ENCODE assay signal across 8 cellular contexts in the genomic region with DNA sequence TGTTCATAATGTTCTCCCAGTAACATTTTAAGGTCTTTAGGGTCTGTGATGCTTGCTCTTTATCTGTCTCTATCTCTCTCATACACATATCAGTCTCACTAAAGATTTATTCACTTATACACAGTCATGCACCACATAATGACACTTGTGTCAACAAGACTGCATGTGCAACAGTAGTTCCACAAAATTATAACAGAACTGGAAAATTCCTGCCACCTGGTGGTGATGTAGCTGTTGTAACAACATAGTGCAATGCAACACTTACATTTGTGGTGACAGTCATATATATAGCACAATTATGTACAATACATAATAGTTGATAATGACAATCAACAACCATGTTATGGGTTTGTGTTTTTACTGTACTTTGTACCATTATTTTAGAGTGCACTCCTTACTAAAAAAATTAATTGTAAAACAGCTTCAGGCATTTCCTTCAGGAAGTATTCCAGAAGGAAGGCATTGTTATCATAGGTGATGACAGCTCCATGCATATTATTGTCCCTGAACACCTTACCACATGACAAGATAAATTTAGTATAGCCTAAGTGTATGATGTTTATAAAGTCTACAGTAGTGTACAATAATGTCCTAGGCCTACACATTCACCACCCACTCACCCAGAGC. TPM values are rescaled to one million over a fixed set of nuclear protein-coding genes. Genes with fewer than 3 reads are reported as not detected.
DNase-seq lines count a peak whose midpoint lies in the region; ATAC-seq and TF ChIP-seq lines count a peak whose summit lies in the region.

No MANE protein-coding gene starts in this region.

- no peak overlapping the region for H2AFZ ChIP-seq in HCT116 (ENCODE audit: low read depth, low read length, poor library complexity, severe bottlenecking)

- CTCF ChIA-PET in HCT116 (lab: Charles Lee) (interaction anchor here (0.9 to 1.6 kb wide), 4 partner anchors 11 to 348 kb away, joined by 3 to 11 read pairs (median 4); no protein-coding TSS in a partner anchor), RWPE1 (lab: Yijun Ruan, JAX) (interaction anchor here (0.6 to 1.2 kb wide), 6 partner anchors 14 to 840 kb away, joined by 3 to 4 read pairs (median 4); no protein-coding TSS in a partner anchor)

- no peaks in the 10 kb centered on the region for H3K36me3 ChIP-seq in HCT116 (ENCODE audit: control insufficient read depth in 1 of 2, insufficient read depth in 2 of 2, low read length in 2 of 2)

- POLR2A ChIA-PET in HCT116 (lab: Charles Lee) (interaction anchor here (0.6 kb wide), 1 partner anchor 572 kb away, joined by 3 read pairs; no protein-coding TSS in a partner anchor), RWPE1 (lab: Yijun Ruan, JAX; ENCODE audit: low non-redundant PET) (no interaction called here)

- no peaks in the 10 kb centered on the region for H3K79me2 ChIP-seq in HCT116 (ENCODE audit: insufficient read depth, low read length)

- no peak overlapping the region for H3K4me2 ChIP-seq in HCT116 (ENCODE audit: low read length)

- no peaks in the 10 kb centered on the region for H3K27me3 ChIP-seq in HCT116 (ENCODE audit: insufficient read depth, low read length)

- DNase-seq in CD1c-positive myeloid dendritic cell (ENCODE audit: extremely low spot score) (peak; percentile 40), HCT116 (ENCODE audit: low read depth, low spot score) (peak; percentile 44), RWPE1 (ENCODE audit: low spot score) (no peak), fibroblast of villous mesenchyme (ENCODE audit: low read depth) (peak; percentile 37)
- no peak for DNase-seq in activated CD4-positive, CD25-positive, alpha-beta regulatory T cell treated with anti-CD3 and anti-CD28 coated beads, Interleukin-2, amount 50 U/mL, for 72 hours

- no peak overlapping the region for H3K9ac ChIP-seq in HCT116 (ENCODE audit: low read length)

- no peaks in the 10 kb centered on the region for H4K20me1 ChIP-seq in HCT116 (ENCODE audit: insufficient read depth)

- H3K4me3 ChIP-seq in HCT116 (replicated peaks in 1 of 2; ENCODE audit: low read depth in 1 of 2, low read length in 2 of 2) = no peak overlapping the region
- no peak overlapping the region for H3K4me3 ChIP-seq in fibroblast of villous mesenchyme (ENCODE audit: low read depth, low read length)

- H3K27ac ChIP-seq in HCT116 (ENCODE audit: low read depth, low read length) = no peak overlapping the region
- no peak overlapping the region for H3K27ac ChIP-seq in RWPE1

- RAD21 ChIA-PET in HCT116 (lab: Charles Lee; ENCODE audit: low non-redundant PET in 1 of 2, low total read pairs in 2 of 2, uncharacterized antibody in 2 of 2, unreplicated experiment in 2 of 2) = no interaction called here

- peak; percentile 95 for ATAC-seq in HCT116
- no peak for ATAC-seq in GM19035 (IDR thresholded peaks at IDR 0.05; ENCODE audit: unreplicated experiment)
- no peak for ATAC-seq in HG03095 (IDR thresholded peaks at IDR 0.05; ENCODE audit: unreplicated experiment)
- no peak for ATAC-seq in GM18873 (IDR thresholded peaks at IDR 0.05; ENCODE audit: low FRiP score, unreplicated experiment)

- no TSS peak for BruUV-seq in HCT116 (replicated peaks; lab: Mats Ljungman, UMichigan)

- TF ChIP-seq RAD21 in HCT116 (IDR thresholded peaks at IDR 0.05; ENCODE audit: low read depth) = peak; percentile 72

- no peak for TF ChIP-seq POLR2A in HCT116 (IDR thresholded peaks at IDR 0.05; ENCODE audit: borderline replicate concordance, extremely low read depth, insufficient read depth, insufficient read length)

- no peaks in the 10 kb centered on the region for H3K9me3 ChIP-seq in HCT116 (ENCODE audit: control insufficient read depth in 1 of 2, insufficient read depth in 1 of 2, low read depth in 1 of 2, low read length in 2 of 2)

- intact Hi-C loops in HCT116 (cut with micrococcal nuclease) = loop anchor here (1.0 to 10.0 kb wide), 3 partner anchors 348 to 1065 kb away; no protein-coding TSS in a partner anchor

- peaks cover 1% of the 10 kb centered on the region; the same call in 1 of the 2 replicates for H3K9me2 ChIP-seq in HCT116 (ENCODE audit: insufficient read depth)

- no peaks in the 10 kb centered on the region for H3K4me1 ChIP-seq in HCT116 (ENCODE audit: control insufficient read depth in 1 of 2, insufficient read depth in 2 of 2, low read length in 2 of 2)

- peak; percentile 55 to 70 (median 56); a peak in 5 of 6 replicates for TF ChIP-seq CTCF in HCT116 (IDR thresholded peaks at IDR 0.05 in 2 of 3, conservative IDR thresholded peaks at IDR 0.05 in 1 of 3; ENCODE audit: borderline replicate concordance in 1 of 3, insufficient read depth in 1 of 3, low read depth in 2 of 3, low read length in 2 of 3)
- TF ChIP-seq CTCF in RWPE1 (conservative IDR thresholded peaks at IDR 0.05; ENCODE audit: low read depth) = peak; percentile 27
- peak; percentile 48 for TF ChIP-seq CTCF in fibroblast of villous mesenchyme (IDR thresholded peaks at IDR 0.05; ENCODE audit: insufficient read depth, low read depth, low read length)

TF ChIP-seq in HCT116, 20 proteins besides CTCF, POLR2A, EP300 and RAD21:
- no peak for TF ChIP-seq CBX3 (IDR thresholded peaks at IDR 0.05; ENCODE audit: low read depth)
- TF ChIP-seq CEBPB (IDR thresholded peaks at IDR 0.05; ENCODE audit: low read depth) = 0 out of 2 replicates have a peak, but pooled peaks have one; percentile 9

RNA-seq across cellular contexts. Expression of a gene that starts 8.1 kb away (rescaled TPM):
- total RNA-seq in HCT116 (2021; ENCODE audit: unreplicated experiment) (0.25 TPM), fibroblast of villous mesenchyme (not detected in 2 replicates)
- 0.08 and 0.10 TPM in 2 replicates for polyA plus RNA-seq in HCT116 (2012)

RNA-seq across cellular contexts. Expression of a gene that starts 24.0 kb away (rescaled TPM):
- not detected for total RNA-seq in HCT116 (2021; ENCODE audit: unreplicated experiment)
- polyA plus RNA-seq in HCT116 (2012) = not detected in 2 replicates
- not detected in 2 replicates for total RNA-seq in fibroblast of villous mesenchyme

Comparison
In these comparisons a context has a peak if more than half of its experiments do, and no peak if none do; other contexts are left out.
1. DNase-seq: peak in CD1c-positive myeloid dendritic cell (single experiment), HCT116 (single experiment) and fibroblast of villous mesenchyme (single experiment); none in RWPE1 (single experiment) and activated CD4-positive, CD25-positive, alpha-beta regulatory T cell treated with anti-CD3 and anti-CD28 coated beads, Interleukin-2, amount 50 U/mL, for 72 hours (single experiment).
2. Peak in every context shown above with its lines, with median percentiles within 50 percentile points of each other: CTCF ChIP-seq.